Comparison of ENCODE assay signal across 36 cellular contexts in the genomic region with DNA sequence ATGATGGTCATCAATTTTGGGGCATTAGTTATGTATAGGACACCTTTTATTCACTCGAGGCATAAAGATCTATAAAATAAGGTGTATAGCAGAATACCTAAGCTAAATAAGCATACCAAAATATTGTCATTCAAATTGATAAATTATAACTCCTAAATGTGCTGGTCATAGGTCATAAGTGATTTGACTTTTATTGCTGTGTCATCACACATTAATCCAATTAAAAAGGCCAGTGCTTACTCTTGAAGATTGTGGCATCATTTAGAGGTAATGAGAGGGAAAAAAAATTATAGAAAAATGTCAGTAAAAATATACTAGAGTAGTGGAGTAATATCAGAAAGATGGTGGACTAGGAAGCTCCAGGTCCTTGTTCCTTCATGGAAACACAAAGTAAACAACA.
"Had no signal": no experiment of that assay in that cellular context is flagged by ENCODE, and none has a peak within 500 bp of the region (broad histone marks: within the 10 kb centered on the region; RNA-seq: fewer than 3 reads in every experiment).

No MANE protein-coding gene starts in this region.

- H3K4me3 ChIP-seq: MG63 had no signal

- H3K27me3 ChIP-seq: MG63 had no signal

- H3K36me3 ChIP-seq: MG63 had no signal

- DNase-seq: Karpas-422, Kasumi-1, MG63, MM.1S, MV-4-11, NCI-H1048, NCI-H1092, NCI-H1092 treated with DMSO at 0.1 percent for 48 hours, NCI-H1105, NCI-H1105 treated with DMSO at 0.1 percent for 48 hours, NCI-H1417, NCI-H1417 treated with DMSO at 0.1 percent for 48 hours, NCI-H1436, NCI-H1436 treated with DMSO at 0.1 percent for 48 hours, NCI-H146, NCI-H1694, NCI-H1694 treated with DMSO at 0.1 percent for 48 hours, NCI-H187, NCI-H187 treated with DMSO at 0.1 percent for 48 hours, NCI-H1930, NCI-H2029, NCI-H2029 treated with DMSO at 0.1 percent for 48 hours, NCI-H2081, NCI-H2081 treated with DMSO at 0.1 percent for 48 hours, NCI-H2107, NCI-H2171, NCI-H2171 treated with DMSO at 0.1 percent for 48 hours, NCI-H2227 treated with DMSO at 0.1 percent for 48 hours, NCI-H226, NCI-H345, NCI-H446, NCI-H446 treated with DMSO at 0.1 percent for 48 hours, NCI-H510A, NCI-H510A treated with DMSO at 0.1 percent for 48 hours, NCI-H524, NCI-H524 treated with DMSO at 0.1 percent for 48 hours had no signal
